In genomic region chr14:77071938-77072388, GRCh38 we compare ENCODE assay signal across 1 cellular context.
TF ChIP-seq lines count a peak whose summit lies in the region.

No MANE protein-coding gene starts in this region.

TF ChIP-seq in K562, 482 proteins besides CTCF, POLR2A, EP300 and RAD21 (continued from another document):
- TF ChIP-seq PBX2 (CRISPR knock-in tag; IDR thresholded peaks at IDR 0.05; ENCODE audit: low read depth) (no peak), PBX2 (tag; conservative IDR thresholded peaks at IDR 0.05; ENCODE audit: low read depth) (no peak), ATF3 (IDR thresholded peaks at IDR 0.05) (peak; percentile 22; the same call in 1 of the 2 replicates), ATF3 (CRISPR knock-in tag; conservative IDR thresholded peaks at IDR 0.05) (no peak), FOSL1 (tag; conservative IDR thresholded peaks at IDR 0.05) (peak; percentile 24; the same call in 1 of the 2 replicates), CEBPG (CRISPR knock-in tag; IDR thresholded peaks at IDR 0.05) (0 out of 2 replicates have a peak, but pooled peaks have one; percentile 28), CEBPG (tag; conservative IDR thresholded peaks at IDR 0.05 in 1 of 2, IDR thresholded peaks at IDR 0.05 in 1 of 2) (no peak), MTF1 (CRISPR knock-in tag; IDR thresholded peaks at IDR 0.05; ENCODE audit: borderline replicate concordance) (no peak), ZNF253 (CRISPR knock-in tag; conservative IDR thresholded peaks at IDR 0.05) (no peak), HDAC1 (IDR thresholded peaks at IDR 0.05) (no peak)
